In the genomic region with DNA sequence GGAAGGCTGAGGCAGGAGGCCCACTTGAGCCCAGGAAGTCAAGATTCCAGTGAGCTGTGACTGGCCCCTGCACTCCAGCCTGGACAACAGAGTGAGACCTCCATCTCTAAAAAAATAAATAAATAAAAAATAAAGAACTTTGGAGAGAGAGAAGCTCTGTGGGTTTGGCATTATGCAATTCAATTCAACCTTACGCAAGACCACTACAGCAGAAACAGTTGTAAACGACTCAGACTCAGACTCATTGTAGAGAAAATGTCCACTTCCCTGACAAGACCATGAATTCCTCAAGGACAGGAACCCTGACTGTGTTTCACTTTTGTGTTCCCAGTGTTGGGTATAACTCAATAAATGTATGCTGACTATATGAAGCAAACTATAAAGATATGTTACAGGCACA, we compare ENCODE assay signal across 16 cellular contexts.
DNase-seq lines count a peak whose midpoint lies in the region; ATAC-seq, FAIRE-seq and TF ChIP-seq lines count a peak whose summit lies in the region.
"Had no signal": no experiment of that assay in that cellular context is flagged by ENCODE, and none has a peak within 500 bp of the region (broad histone marks: within the 10 kb centered on the region; RNA-seq: fewer than 3 reads in every experiment).

No MANE protein-coding gene starts in this region.

- no peak overlapping the region for H4K91ac ChIP-seq in H1 (replicated peaks; ENCODE audit: insufficient read length, low read length)

- H3K56ac ChIP-seq in H1 (replicated peaks; ENCODE audit: insufficient read length, low read depth, low read length): no peak overlapping the region

- no peaks in the 10 kb centered on the region for H3K36me3 Mint-ChIP-seq in stimulated activated effector memory CD8-positive, alpha-beta T cell treated with anti-CD3 and anti-CD28 coated beads, Interleukin-12 subunit alpha, Interleukin-12 subunit beta, amount 100 ng/mL, for 72 hours
- H3K36me3 Mint-ChIP-seq: naive B cell had no signal

- POLR2A ChIA-PET in H1 (lab: Charles Lee; ENCODE audit: partially characterized antibody): no interaction called here

- TF ChIP-seq POLR2A in H1 (IDR thresholded peaks at IDR 0.05; ENCODE audit: control extremely low read depth in 1 of 2, low read depth in 2 of 2, low read length in 2 of 2) (no peak), esophagus muscularis mucosa (IDR thresholded peaks at IDR 0.05; ENCODE audit: low read depth) (no peak)

- H3K9ac ChIP-seq in H1 (replicated peaks in 1 of 4; ENCODE audit: extremely low read depth in 1 of 4, low read depth in 3 of 4, low read length in 3 of 4): no peak overlapping the region

- TF ChIP-seq EP300 in H1 (IDR thresholded peaks at IDR 0.05; ENCODE audit: borderline replicate concordance in 1 of 2, low read depth in 2 of 2, low read length in 2 of 2) (no peak), esophagus muscularis mucosa (IDR thresholded peaks at IDR 0.05) (no peak)

- H3K23me2 ChIP-seq in H1 (ENCODE audit: low read depth, low read length): no peaks in the 10 kb centered on the region

- H3K4me2 ChIP-seq in H1 (ENCODE audit: insufficient read depth in 1 of 2, low read depth in 2 of 2, low read length in 2 of 2): no peak overlapping the region

- CTCF ChIA-PET in H1 (lab: Charles Lee; ENCODE audit: partially characterized antibody): interaction anchor here (0.5 to 2.4 kb wide), 8 partner anchors 20 to 300 kb away, joined by 3 to 17 read pairs (median 5); no protein-coding TSS in a partner anchor

- H2BK5ac ChIP-seq in H1 (ENCODE audit: low read depth, low read length): no peak overlapping the region

- no peak overlapping the region for H2BK20ac ChIP-seq in H1 (ENCODE audit: low read length)

- H2AFZ ChIP-seq in H1 (ENCODE audit: low read length): no peak overlapping the region

- H3K27ac ChIP-seq in H1 (ENCODE audit: low read depth, low read length) (no peak overlapping the region), esophagus muscularis mucosa (replicated peaks in 1 of 4) (no peak overlapping the region)
- H3K27ac ChIP-seq: adrenal gland, uterus had no signal

- intact Hi-C loops in sciatic nerve (cut with DNase I) (no loop called here), esophagus muscularis mucosa (cut with DNase I) (no loop called here)

- H3K4ac ChIP-seq in H1 (replicated peaks; ENCODE audit: insufficient read length, low read depth, low read length): no peak overlapping the region

- no peak for TF ChIP-seq RAD21 in H1 (IDR thresholded peaks at IDR 0.05 in 1 of 2, conservative IDR thresholded peaks at IDR 0.05 in 1 of 2; ENCODE audit: low read depth in 2 of 2, low read length in 2 of 2)

- H2BK120ac ChIP-seq in H1 (replicated peaks; ENCODE audit: low read depth, low read length): no peak overlapping the region

- no peak overlapping the region for H2AK5ac ChIP-seq in H1 (ENCODE audit: low read depth, low read length)

- no peaks in the 10 kb centered on the region for H3K9me3 Mint-ChIP-seq in stimulated activated effector memory CD8-positive, alpha-beta T cell treated with anti-CD3 and anti-CD28 coated beads, Interleukin-12 subunit alpha, Interleukin-12 subunit beta, amount 100 ng/mL, for 72 hours
- H3K9me3 Mint-ChIP-seq: naive B cell had no signal

- H3K23ac ChIP-seq in H1 (ENCODE audit: insufficient read length): no peak overlapping the region

- peak; percentile 50 for ATAC-seq in sciatic nerve
- no peak for ATAC-seq in stimulated activated effector memory CD8-positive, alpha-beta T cell treated with anti-CD3 and anti-CD28 coated beads, Interleukin-12 subunit alpha, Interleukin-12 subunit beta, amount 100 ng/mL, for 72 hours

- no peak overlapping the region for H3K4me3 ChIP-seq in H1 (ENCODE audit: extremely low read depth in 1 of 4, insufficient read depth in 2 of 4, low read depth in 3 of 4, low read length in 4 of 4)
- H3K4me3 ChIP-seq in esophagus muscularis mucosa: no peak overlapping the region
- H3K4me3 ChIP-seq: adrenal gland, uterus had no signal

- no peaks in the 10 kb centered on the region for H3K79me1 ChIP-seq in H1 (ENCODE audit: low read depth, low read length)

- H4K20me1 ChIP-seq in H1 (replicated peaks in 1 of 2; ENCODE audit: control insufficient read depth in 1 of 2, insufficient read depth in 2 of 2, low read length in 2 of 2): no peaks in the 10 kb centered on the region

- no peaks in the 10 kb centered on the region for H3K4me1 ChIP-seq in H1 (replicated peaks in 1 of 4; ENCODE audit: control insufficient read depth in 3 of 4, insufficient read depth in 4 of 4, low read length in 3 of 4)
- no peaks in the 10 kb centered on the region for H3K4me1 ChIP-seq in esophagus muscularis mucosa
- H3K4me1 ChIP-seq: adrenal gland, uterus had no signal

- DNase-seq in GM03348 (ENCODE audit: low spot score): peak; percentile 76
- peak; percentile 96 for DNase-seq in NOMO-1 treated with DMSO at 0.1 percent for 48 hours (lab: John Stamatoyannopoulos, UW; ENCODE audit: unreplicated experiment)
- DNase-seq in H1 (ENCODE audit: low read depth in 1 of 2, low spot score in 2 of 2): no peak
- DNase-seq in sciatic nerve (ENCODE audit: low spot score): no peak
- DNase-seq in stimulated activated effector memory CD8-positive, alpha-beta T cell treated with anti-CD3 and anti-CD28 coated beads, Interleukin-12 subunit alpha, Interleukin-12 subunit beta, amount 100 ng/mL, for 72 hours (ENCODE audit: low spot score in 2 of 2): no peak
- no peak for DNase-seq in stimulated activated CD4-positive, alpha-beta T cell treated with anti-CD3 and anti-CD28 coated beads, Interleukin-15, amount 100 ng/mL, for 24 hours
- no peak for DNase-seq in esophagus muscularis mucosa (ENCODE audit: extremely low spot score)
- DNase-seq in activated effector memory CD4-positive, alpha-beta T cell treated with Interleukin-2 at 50 U/mL for 16 hours: no peak
- DNase-seq: adrenal gland; DMS 273 treated with DMSO at 0.1 percent for 48 hours; naive B cell; NCI-H1930; NK-92 treated with Interleukin-12 subunit alpha and Interleukin-12 subunit beta, amount 100 ng/mL, for 24 hours; stimulated activated CD4-positive, alpha-beta T cell treated with anti-CD3 and anti-CD28 coated beads, Interleukin-12 subunit alpha, Interleukin-12 subunit beta, amount 100 ng/mL, for 4 hours; stimulated activated CD8-positive, alpha-beta memory T cell treated with anti-CD3 and anti-CD28 coated beads, Interleukin-4, amount 100 ng/mL, for 48 hours; uterus had no signal

- H3K79me2 ChIP-seq in H1 (ENCODE audit: control insufficient read depth in 1 of 2, insufficient read depth in 2 of 2, low read length in 2 of 2): no peaks in the 10 kb centered on the region

- peaks cover under 1% of the 10 kb centered on the region for H3K4me1 Mint-ChIP-seq in stimulated activated effector memory CD8-positive, alpha-beta T cell treated with anti-CD3 and anti-CD28 coated beads, Interleukin-12 subunit alpha, Interleukin-12 subunit beta, amount 100 ng/mL, for 72 hours

- no peak overlapping the region for H3K14ac ChIP-seq in H1 (ENCODE audit: insufficient read length)

- TF ChIP-seq CTCF in H1 (IDR thresholded peaks at IDR 0.05; ENCODE audit: control extremely low read depth in 1 of 3, insufficient read depth in 1 of 3, low read depth in 1 of 3, low read length in 3 of 3): no peak
- TF ChIP-seq CTCF in esophagus muscularis mucosa (IDR thresholded peaks at IDR 0.05): no peak

- no peak for FAIRE-seq in H1 (lab: Jason Lieb, UNC)

- H4K8ac ChIP-seq in H1 (ENCODE audit: extremely low read depth, insufficient read depth, low read length): no peak overlapping the region

- no peak overlapping the region for H3K18ac ChIP-seq in H1 (ENCODE audit: extremely low read depth, low read length)

- no peaks in the 10 kb centered on the region for H3K36me3 ChIP-seq in H1 (ENCODE audit: control insufficient read depth in 2 of 4, insufficient read depth in 4 of 4, low read length in 3 of 4)
- H3K36me3 ChIP-seq in esophagus muscularis mucosa: no peaks in the 10 kb centered on the region
- H3K36me3 ChIP-seq: adrenal gland, uterus had no signal

- 91% methylated on average over 2 of the region's 2 CpGs; no CpG with 5 or more reads in 1 of the 2 experiments for WGBS in H1 (ENCODE audit: extremely low coverage in 1 of 2, insufficient coverage in 1 of 2, insufficient read length in 1 of 2, insufficient replicate concordance in 2 of 2, low coverage in 1 of 2, low lambda C conversion rate in 2 of 2, missing lambda C conversion rate in 1 of 2), 2 experiments
- 54% methylated on average over 2 of the region's 2 CpGs for WGBS in esophagus muscularis mucosa

- no peaks in the 10 kb centered on the region for H3K27me3 ChIP-seq in H1 (replicated peaks in 1 of 4; ENCODE audit: control insufficient read depth in 3 of 4, extremely low read depth in 1 of 4, insufficient read depth in 3 of 4, low read length in 3 of 4)
- no peaks in the 10 kb centered on the region for H3K27me3 ChIP-seq in esophagus muscularis mucosa
- H3K27me3 ChIP-seq: adrenal gland, uterus had no signal

- no peak overlapping the region for H4K5ac ChIP-seq in H1 (ENCODE audit: insufficient read length, low read depth, low read length)

- H3K4me3 Mint-ChIP-seq in stimulated activated effector memory CD8-positive, alpha-beta T cell treated with anti-CD3 and anti-CD28 coated beads, Interleukin-12 subunit alpha, Interleukin-12 subunit beta, amount 100 ng/mL, for 72 hours: no peak overlapping the region
- H3K4me3 Mint-ChIP-seq: naive B cell had no signal

- no peaks in the 10 kb centered on the region for H3K9me3 ChIP-seq in H1 (ENCODE audit: insufficient read depth in 2 of 2, low read depth in 1 of 2, low read length in 1 of 2)
- H3K9me3 ChIP-seq in esophagus muscularis mucosa: no peaks in the 10 kb centered on the region
- H3K9me3 ChIP-seq: adrenal gland, uterus had no signal

- H2BK12ac ChIP-seq in H1 (ENCODE audit: low read depth, low read length): 0 out of 2 replicates have a peak overlapping the region, but pooled peaks have one; percentile 17

- H3K27ac Mint-ChIP-seq in stimulated activated effector memory CD8-positive, alpha-beta T cell treated with anti-CD3 and anti-CD28 coated beads, Interleukin-12 subunit alpha, Interleukin-12 subunit beta, amount 100 ng/mL, for 72 hours: no peak overlapping the region

- H2BK15ac ChIP-seq in H1 (ENCODE audit: low read length): peak overlapping the region; percentile 67; the same call in 1 of the 2 replicates

TF ChIP-seq in H1, 55 proteins besides CTCF, POLR2A, EP300 and RAD21:
- TF ChIP-seq CEBPB (IDR thresholded peaks at IDR 0.05; ENCODE audit: low read depth, low read length): peak; percentile 48; the same call in 1 of the 2 replicates
- TF ChIP-seq SP2 (IDR thresholded peaks at IDR 0.05; ENCODE audit: low read length): no peak

Comparison
In these comparisons a context has a peak if more than half of its experiments do, and no peak if none do; other contexts are left out.
1. DNase-seq: peak in GM03348 (single experiment) and NOMO-1 treated with DMSO at 0.1 percent for 48 hours (single experiment); none in H1 (0 of 2), sciatic nerve (single experiment), stimulated activated effector memory CD8-positive, alpha-beta T cell treated with anti-CD3 and anti-CD28 coated beads, Interleukin-12 subunit alpha, Interleukin-12 subunit beta, amount 100 ng/mL, for 72 hours (0 of 2), stimulated activated CD4-positive, alpha-beta T cell treated with anti-CD3 and anti-CD28 coated beads, Interleukin-15, amount 100 ng/mL, for 24 hours (single experiment), esophagus muscularis mucosa (single experiment) and activated effector memory CD4-positive, alpha-beta T cell treated with Interleukin-2 at 50 U/mL for 16 hours (single experiment).